8 cellular contexts compared by ENCODE assay signal in the genomic region with DNA sequence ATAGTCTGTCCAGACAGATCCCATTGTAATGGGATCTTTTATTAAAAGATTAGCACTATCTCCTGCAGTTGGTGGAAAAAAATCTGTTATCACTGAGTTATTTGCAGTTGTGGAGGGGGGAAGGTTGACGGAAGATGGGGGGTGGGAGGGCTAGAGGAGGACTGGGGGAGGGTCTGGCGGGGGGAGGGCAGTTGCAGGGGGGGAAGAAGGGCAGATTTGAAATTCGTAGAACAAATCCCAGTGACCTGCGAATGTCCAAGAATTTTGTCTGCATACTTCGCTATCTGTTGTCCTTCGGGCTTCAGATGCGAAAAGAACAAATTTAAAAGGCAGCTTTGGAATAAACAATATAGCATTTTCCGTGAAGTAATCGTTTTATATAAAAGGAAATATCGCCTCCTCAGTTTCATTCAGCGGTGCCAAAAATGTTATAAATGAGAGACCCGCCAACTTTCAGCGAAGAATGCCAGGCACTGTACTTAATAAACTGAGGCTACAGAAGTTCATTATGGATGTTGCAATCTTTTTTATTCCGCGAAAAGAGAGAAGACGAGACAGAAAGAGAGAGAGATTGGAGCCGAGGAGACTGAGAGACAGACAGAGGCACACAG. TPM values are rescaled to one million over a fixed set of nuclear protein-coding genes. Genes with fewer than 3 reads are reported as not detected.
DNase-seq lines count a peak whose midpoint lies in the region; ATAC-seq and TF ChIP-seq lines count a peak whose summit lies in the region.

No MANE protein-coding gene starts in this region.

- peaks cover 49% of the 10 kb centered on the region for H3K27me3 Mint-ChIP-seq in activated naive CD4-positive, alpha-beta T cell treated with anti-CD3 and anti-CD28 coated beads for 36 hours (ENCODE audit: low read depth)
- peaks cover 39% of the 10 kb centered on the region for H3K27me3 Mint-ChIP-seq in activated naive CD8-positive, alpha-beta T cell

- peak overlapping the region; percentile 77 for H3K4me3 Mint-ChIP-seq in activated naive CD4-positive, alpha-beta T cell treated with anti-CD3 and anti-CD28 coated beads for 36 hours
- peak overlapping the region; percentile 95 for H3K4me3 Mint-ChIP-seq in activated naive CD8-positive, alpha-beta T cell

- ATAC-seq in activated naive CD4-positive, alpha-beta T cell treated with anti-CD3 and anti-CD28 coated beads, Interleukin-2, amount 50 U/mL, for 72 hours, result no peak
- no peak for ATAC-seq in upper lobe of left lung (ENCODE audit: low FRiP score in 2 of 2)

- no peak for TF ChIP-seq POLR2A in upper lobe of left lung (IDR thresholded peaks at IDR 0.05)

- H3K27ac Mint-ChIP-seq in activated naive CD4-positive, alpha-beta T cell treated with anti-CD3 and anti-CD28 coated beads for 36 hours, result no peak overlapping the region
- no peak overlapping the region for H3K27ac Mint-ChIP-seq in activated naive CD4-positive, alpha-beta T cell treated with anti-CD3 and anti-CD28 coated beads, Interleukin-2, amount 50 U/mL, for 72 hours
- H3K27ac Mint-ChIP-seq in activated naive CD8-positive, alpha-beta T cell, result no peak overlapping the region

- no peaks in the 10 kb centered on the region for H3K9me3 Mint-ChIP-seq in activated naive CD4-positive, alpha-beta T cell treated with anti-CD3 and anti-CD28 coated beads for 36 hours
- H3K9me3 Mint-ChIP-seq in activated naive CD4-positive, alpha-beta T cell treated with anti-CD3 and anti-CD28 coated beads, Interleukin-2, amount 50 U/mL, for 72 hours, result no peaks in the 10 kb centered on the region
- H3K9me3 Mint-ChIP-seq in activated naive CD8-positive, alpha-beta T cell (ENCODE audit: low read depth), result no peaks in the 10 kb centered on the region

- no peaks in the 10 kb centered on the region for H3K9me3 ChIP-seq in upper lobe of left lung

- TF ChIP-seq CTCF in upper lobe of left lung (IDR thresholded peaks at IDR 0.05), result no peak

- peak overlapping the region; percentile 28 to 82 (median 68) for H3K27ac ChIP-seq in upper lobe of left lung

- DNase-seq in activated naive CD4-positive, alpha-beta T cell treated with anti-CD3 and anti-CD28 coated beads for 36 hours, result no peak
- no peak for DNase-seq in activated naive CD4-positive, alpha-beta T cell treated with anti-CD3 and anti-CD28 coated beads, Interleukin-2, amount 50 U/mL, for 72 hours (ENCODE audit: low spot score in 2 of 2)
- DNase-seq in left kidney (ENCODE audit: low read depth, low spot score), result peak; percentile 28
- DNase-seq in upper lobe of left lung, result no peak
- DNase-seq in SKM-1 treated with dmso at 0.1 percent for 144 hours (lab: John Stamatoyannopoulos, UW; ENCODE audit: unreplicated experiment), result no peak
- no peak for DNase-seq in stimulated activated CD4-positive, alpha-beta T cell treated with anti-CD3 and anti-CD28 coated beads, Interleukin-4, amount 100 ng/mL, for 4 hours
- DNase-seq in posterior cingulate gyrus, result no peak

- H3K4me1 Mint-ChIP-seq in activated naive CD4-positive, alpha-beta T cell treated with anti-CD3 and anti-CD28 coated beads for 36 hours (ENCODE audit: low read depth), result peaks cover 15% of the 10 kb centered on the region
- peaks cover 31% of the 10 kb centered on the region for H3K4me1 Mint-ChIP-seq in activated naive CD8-positive, alpha-beta T cell (ENCODE audit: low read depth)

- CTCF ChIA-PET in activated naive CD4-positive, alpha-beta T cell treated with anti-CD3 and anti-CD28 coated beads for 36 hours (lab: Charles Lee), result interaction anchor here (0.6 to 1.7 kb wide), 2 partner anchors 748 to 768 kb away, joined by 7 read pairs; no protein-coding TSS in a partner anchor

- intact Hi-C loops in activated naive CD4-positive, alpha-beta T cell treated with anti-CD3 and anti-CD28 coated beads for 36 hours (cut with micrococcal nuclease), result loop anchor here (1.0 to 5.0 kb wide), 6 partner anchors 52 to 832 kb away; a partner anchor contains a TSS
- intact Hi-C loops in posterior cingulate gyrus (cut with DNase I), result loop anchor here (5.0 kb wide), 2 partner anchors 83 to 738 kb away; a partner anchor contains a TSS

- no peaks in the 10 kb centered on the region for H3K36me3 Mint-ChIP-seq in activated naive CD4-positive, alpha-beta T cell treated with anti-CD3 and anti-CD28 coated beads for 36 hours (ENCODE audit: low read depth)
- peaks cover 6 to 7% of the 10 kb centered on the region in 2 donors for H3K36me3 Mint-ChIP-seq in activated naive CD4-positive, alpha-beta T cell treated with anti-CD3 and anti-CD28 coated beads, Interleukin-2, amount 50 U/mL, for 72 hours
- no peaks in the 10 kb centered on the region for H3K36me3 Mint-ChIP-seq in activated naive CD8-positive, alpha-beta T cell

- no peaks in the 10 kb centered on the region for H3K36me3 ChIP-seq in upper lobe of left lung

- H3K27me3 ChIP-seq in upper lobe of left lung, result no peaks in the 10 kb centered on the region

- peak overlapping the region; percentile 62 to 74 (median 73) for H3K4me3 ChIP-seq in upper lobe of left lung

- peaks cover 17 to 51% (median 27%) of the 10 kb centered on the region in 4 donors for H3K4me1 ChIP-seq in upper lobe of left lung

- no peak for TF ChIP-seq EP300 in upper lobe of left lung (IDR thresholded peaks at IDR 0.05)

- 0 to 1% methylated on average over 17 of the region's 17 CpGs for WGBS in upper lobe of left lung, 2 donors

RNA-seq across cellular contexts. Expression of a gene that starts 1.3 kb away (rescaled TPM):
- under 1 TPM in 1 of 2 experiments, not detected in 1; 0.36 TPM for total RNA-seq in activated naive CD4-positive, alpha-beta T cell treated with anti-CD3 and anti-CD28 coated beads for 36 hours
- total RNA-seq in activated naive CD4-positive, alpha-beta T cell treated with anti-CD3 and anti-CD28 coated beads, Interleukin-2, amount 50 U/mL, for 72 hours, result under 1 TPM in 1 of 2 donors, not detected in 1; 0.18 TPM
- total RNA-seq in upper lobe of left lung, result 1 to 10 TPM; 1.7 to 9.4 (median 3.8) TPM
